Comparison of ENCODE assay signal across 19 cellular contexts in genomic region chr2:174877796-174878195, GRCh38.
"Had no signal": no experiment of that assay in that cellular context is flagged by ENCODE, and none has a peak within 500 bp of the region (broad histone marks: within the 10 kb centered on the region; RNA-seq: fewer than 3 reads in every experiment).

No MANE protein-coding gene starts in this region.

- H3K9me3 ChIP-seq: ascending aorta, heart left ventricle, neutrophil, thyroid gland, uterus had no signal

- ATAC-seq: activated CD4-positive, alpha-beta T cell treated with anti-CD3 and anti-CD28 coated beads for 36 hours; esophagus mucosa; heart left ventricle; left lobe of liver; naive thymus-derived CD4-positive, alpha-beta T cell; stimulated activated naive B cell treated with anti-CD40 and anti-IgM and Interleukin-4, amounts not matched to agents 10 μg/mL and 1 μg/mL and 100 μg/mL, for 72 hours; T-cell had no signal

- FAIRE-seq: colon, keratinocyte had no signal

- H3K4me1 ChIP-seq: ascending aorta, foreskin keratinocyte, thyroid gland, uterus had no signal

- H3K27ac ChIP-seq: ascending aorta, foreskin keratinocyte, heart left ventricle, neutrophil, thyroid gland, uterus had no signal

- H3K36me3 ChIP-seq: ascending aorta, heart left ventricle, neutrophil, thyroid gland, uterus had no signal

- H3K27me3 ChIP-seq: ascending aorta, foreskin keratinocyte, heart left ventricle, neutrophil, thyroid gland, uterus had no signal

- DNase-seq: activated CD4-positive, alpha-beta memory T cell treated with anti-CD3 and anti-CD28 coated beads for 36 hours; activated CD4-positive, alpha-beta T cell treated with anti-CD3 and anti-CD28 coated beads for 36 hours; activated naive CD4-positive, alpha-beta T cell treated with anti-CD3 and anti-CD28 coated beads, Interleukin-2, amount 10 ng/mL, durations not matched to agents 7 days and 5 days; activated T-cell treated with anti-CD3 and anti-CD28 coated beads, Interleukin-2, amount 50 U/mL, for 24 hours; naive thymus-derived CD4-positive, alpha-beta T cell; stimulated activated CD4-positive, alpha-beta T cell treated with anti-CD3 and anti-CD28 coated beads, Interleukin-2, amount 100 ng/mL, for 48 hours; stimulated activated naive B cell treated with anti-CD40 and anti-IgM and Interleukin-4, amounts not matched to agents 10 μg/mL and 1 μg/mL and 100 μg/mL, for 72 hours; T-cell; T-helper 9 cell had no signal
